ENCODE assay signal across 9 cellular contexts in the genomic region with DNA sequence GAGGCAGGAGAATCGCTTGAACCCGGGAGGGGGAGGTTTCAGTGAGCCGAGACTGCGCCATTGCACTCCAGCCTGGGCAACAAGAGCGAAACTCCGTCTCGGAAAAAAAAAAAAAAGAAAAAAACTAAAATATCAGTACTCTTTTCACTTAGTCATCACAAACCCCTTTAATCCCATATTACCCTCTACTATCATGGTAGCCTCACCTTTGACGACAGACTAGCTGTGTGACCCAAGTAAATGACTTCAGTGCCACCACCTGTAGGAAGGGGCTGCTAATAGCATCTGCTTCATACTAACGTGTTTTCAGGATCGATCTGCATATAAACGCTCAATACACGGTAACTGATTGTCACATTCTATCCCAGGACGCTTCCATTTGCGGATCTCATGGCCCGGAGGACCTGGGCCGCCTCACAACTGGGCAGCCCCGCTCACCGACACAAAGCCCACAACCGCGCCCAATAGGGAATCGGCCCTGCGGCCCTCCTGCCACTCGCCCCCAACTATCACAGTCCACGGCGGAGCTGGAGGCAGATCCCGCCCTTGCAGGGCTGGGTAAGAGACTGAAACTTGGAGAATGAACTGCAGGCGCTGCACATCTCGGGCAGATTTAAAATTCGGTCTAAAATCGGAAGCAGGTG. TPM values are rescaled to one million over a fixed set of nuclear protein-coding genes. Genes with fewer than 3 reads are reported as not detected.
DNase-seq lines count a peak whose midpoint lies in the region; ATAC-seq, FAIRE-seq and TF ChIP-seq lines count a peak whose summit lies in the region.
"Had no signal": no experiment of that assay in that cellular context is flagged by ENCODE, and none has a peak within 500 bp of the region (broad histone marks: within the 10 kb centered on the region; RNA-seq: fewer than 3 reads in every experiment).

No MANE protein-coding gene starts in this region.

- peaks cover 39% of the 10 kb centered on the region for H3K79me2 ChIP-seq in astrocyte (ENCODE audit: insufficient read depth, low read length)

- H3K9me3 ChIP-seq in CD4-positive, alpha-beta T cell (ENCODE audit: control insufficient read depth, low read length) = peaks cover 17% of the 10 kb centered on the region
- no peaks in the 10 kb centered on the region for H3K9me3 ChIP-seq in astrocyte (ENCODE audit: insufficient read depth, low read depth, low read length)

- H3K36me3 ChIP-seq in astrocyte (ENCODE audit: insufficient read depth, low read length) = peaks cover 11% of the 10 kb centered on the region

- peak overlapping the region; percentile 93 for H2AFZ ChIP-seq in astrocyte (ENCODE audit: low read depth, low read length)

- H3K27ac ChIP-seq in CD4-positive, alpha-beta T cell (ENCODE audit: low read depth, low read length) = peak overlapping the region; percentile 89
- H3K27ac ChIP-seq in astrocyte (ENCODE audit: low read depth, low read length) = peak overlapping the region; percentile 100

- no peak for TF ChIP-seq CTCF in CD4-positive, alpha-beta T cell (IDR thresholded peaks at IDR 0.05)
- TF ChIP-seq CTCF in astrocyte (IDR thresholded peaks at IDR 0.05; ENCODE audit: insufficient read depth, low read depth, low read length) = no peak

- no peaks in the 10 kb centered on the region for H3K27me3 Mint-ChIP-seq in CD4-positive, alpha-beta T cell
- peaks cover 9% of the 10 kb centered on the region for H3K27me3 Mint-ChIP-seq in astrocyte (ENCODE audit: low read depth, unreplicated experiment)

- peak overlapping the region; percentile 86 for H3K4me3 ChIP-seq in astrocyte (ENCODE audit: insufficient read depth, low read depth, low read length)

- H3K27me3 ChIP-seq in CD4-positive, alpha-beta T cell (ENCODE audit: control insufficient read depth, insufficient read depth, low read length) = no peaks in the 10 kb centered on the region
- H3K27me3 ChIP-seq in astrocyte (ENCODE audit: insufficient read depth, low read length) = no peaks in the 10 kb centered on the region

- DNase-seq in CD4-positive, alpha-beta T cell = no peak
- DNase-seq in NCI-H748 (lab: John Stamatoyannopoulos, UW; ENCODE audit: unreplicated experiment) (peak; percentile 87), astrocyte (ENCODE audit: low read depth) (peak; percentile 73), iris pigment epithelial cell (ENCODE audit: low read depth) (peak; percentile 70)
- no peak for DNase-seq in stimulated activated naive CD8-positive, alpha-beta T cell treated with anti-CD3 and anti-CD28 coated beads, Interleukin-15, Interleukin-2, amounts not matched to agents 100 U/mL and 50 U/mL, for 24 hours
- DNase-seq in activated CD4-positive, alpha-beta T cell treated with anti-CD3 and anti-CD28 coated beads for 1 hour = no peak

- peaks cover 18% of the 10 kb centered on the region for H4K20me1 ChIP-seq in astrocyte (ENCODE audit: insufficient read depth, low read length)

- peak; percentile 8 for ATAC-seq in CD4-positive, alpha-beta T cell (ENCODE audit: poor library complexity)
- ATAC-seq in GM19043 (IDR thresholded peaks at IDR 0.05; ENCODE audit: low read depth, unreplicated experiment) = peak; percentile 16
- ATAC-seq in HG03139 (IDR thresholded peaks at IDR 0.05; ENCODE audit: unreplicated experiment) = peak; percentile 25
- peak; percentile 45 for ATAC-seq in stimulated activated naive CD8-positive, alpha-beta T cell treated with anti-CD3 and anti-CD28 coated beads, Interleukin-15, Interleukin-2, amounts not matched to agents 100 U/mL and 50 U/mL, for 24 hours

- POLR2A ChIA-PET in CD4-positive, alpha-beta T cell (lab: Charles Lee) = interaction anchor here (0.7 to 8.8 kb wide), 34 partner anchors 9 to 1127 kb away, joined by 3 to 99 read pairs (median 8); partner anchors contain the start of genes CLUAP1, IL32, MEFV and NAA60

- H3K4me3 Mint-ChIP-seq in CD4-positive, alpha-beta T cell = peak overlapping the region; percentile 96
- H3K4me3 Mint-ChIP-seq in astrocyte (ENCODE audit: unreplicated experiment) = peak overlapping the region; percentile 94

- H3K36me3 Mint-ChIP-seq in CD4-positive, alpha-beta T cell (ENCODE audit: low read depth) = peaks cover 45% of the 10 kb centered on the region
- H3K36me3 Mint-ChIP-seq in astrocyte (ENCODE audit: low read depth, unreplicated experiment) = peaks cover 13% of the 10 kb centered on the region

- peaks cover 42% of the 10 kb centered on the region for H3K4me1 Mint-ChIP-seq in CD4-positive, alpha-beta T cell (ENCODE audit: low read depth)
- peaks cover 16% of the 10 kb centered on the region for H3K4me1 Mint-ChIP-seq in astrocyte (ENCODE audit: low read depth, unreplicated experiment)

- peak overlapping the region; percentile 97 for H3K9ac ChIP-seq in astrocyte (ENCODE audit: low read length)

- H3K27ac Mint-ChIP-seq in CD4-positive, alpha-beta T cell = peak overlapping the region; percentile 94
- H3K27ac Mint-ChIP-seq in astrocyte (ENCODE audit: unreplicated experiment) = peak overlapping the region; percentile 97

- intact Hi-C loops in CD4-positive, alpha-beta T cell (cut with DNase I, micrococcal nuclease) = loop anchor here (1.0 to 5.0 kb wide), 4 partner anchors 47 to 329 kb away; partner anchors contain the start of genes SLX4 (in 1 of the 2) and ZNF200 (in 1 of the 2)

- peaks cover 20% of the 10 kb centered on the region for H3K4me1 ChIP-seq in astrocyte (ENCODE audit: insufficient read depth, low read length)

- H3K9me3 Mint-ChIP-seq in CD4-positive, alpha-beta T cell = peaks cover 9% of the 10 kb centered on the region
- peaks cover 3% of the 10 kb centered on the region for H3K9me3 Mint-ChIP-seq in astrocyte (ENCODE audit: unreplicated experiment)

- no peak for FAIRE-seq in astrocyte (lab: Jason Lieb, UNC)

- H3K4me2 ChIP-seq in astrocyte (ENCODE audit: low read length) = peak overlapping the region; percentile 91

- CTCF ChIA-PET in CD4-positive, alpha-beta T cell (lab: Charles Lee) = interaction anchor here (0.9 kb wide), 1 partner anchor 153 kb away, joined by 3 read pairs; no protein-coding TSS in a partner anchor

RNA-seq across cellular contexts. Expression of gene ZNF263, which starts 1.1 kb away (rescaled TPM):
- 10 to 100 TPM; 35.3 to 39.4 TPM for total RNA-seq in CD4-positive, alpha-beta T cell
- 31.4 and 34.7 TPM in 2 replicates for total RNA-seq in astrocyte

RNA-seq across cellular contexts. Expression of gene TIGD7, which starts 23.0 kb away (rescaled TPM):
- 1 to 10 TPM; 1.5 to 1.7 TPM for total RNA-seq in CD4-positive, alpha-beta T cell
- total RNA-seq in astrocyte = 4.4 and 4.5 TPM in 2 replicates

RNA-seq across cellular contexts. Expression of gene ZNF75A, which starts 23.1 kb away (rescaled TPM):
- total RNA-seq in CD4-positive, alpha-beta T cell = 10 to 100 TPM; 41.7 to 42.2 TPM
- 26.9 and 30.5 TPM in 2 replicates for total RNA-seq in astrocyte

RNA-seq across cellular contexts. Expression of gene MEFV, which starts 25.8 kb away (rescaled TPM):
- total RNA-seq in CD4-positive, alpha-beta T cell = under 1 TPM; 0.60 to 0.73 TPM
- total RNA-seq in astrocyte = not detected in 2 replicates
- total RNA-seq: T-helper 1 cell treated with Interleukin-12 subunit alpha and Interleukin-12 subunit beta and Interleukin-4 antibody, amounts not matched to agents 30 ng/mL and 1 ng/mL, for 36 hours had no signal

RNA-seq across cellular contexts. Expression of gene ZNF200, which starts 47.3 kb away (rescaled TPM):
- 1 to 10 TPM; 7.0 to 7.2 TPM for total RNA-seq in CD4-positive, alpha-beta T cell
- total RNA-seq in astrocyte = 8.6 and 9.2 TPM in 2 replicates

Comparison
In these comparisons a context has a peak if more than half of its experiments do, and no peak if none do; other contexts are left out.
1. DNase-seq: peak in NCI-H748 (single experiment), astrocyte (single experiment) and iris pigment epithelial cell (single experiment); none in CD4-positive, alpha-beta T cell (0 of 10), stimulated activated naive CD8-positive, alpha-beta T cell treated with anti-CD3 and anti-CD28 coated beads, Interleukin-15, Interleukin-2, amounts not matched to agents 100 U/mL and 50 U/mL, for 24 hours (single experiment) and activated CD4-positive, alpha-beta T cell treated with anti-CD3 and anti-CD28 coated beads for 1 hour (single experiment).
2. Peak in every context shown above with its lines, with median percentiles within 50 percentile points of each other: ATAC-seq.